Comparison of ENCODE assay signal across 16 cellular contexts in the genomic region with DNA sequence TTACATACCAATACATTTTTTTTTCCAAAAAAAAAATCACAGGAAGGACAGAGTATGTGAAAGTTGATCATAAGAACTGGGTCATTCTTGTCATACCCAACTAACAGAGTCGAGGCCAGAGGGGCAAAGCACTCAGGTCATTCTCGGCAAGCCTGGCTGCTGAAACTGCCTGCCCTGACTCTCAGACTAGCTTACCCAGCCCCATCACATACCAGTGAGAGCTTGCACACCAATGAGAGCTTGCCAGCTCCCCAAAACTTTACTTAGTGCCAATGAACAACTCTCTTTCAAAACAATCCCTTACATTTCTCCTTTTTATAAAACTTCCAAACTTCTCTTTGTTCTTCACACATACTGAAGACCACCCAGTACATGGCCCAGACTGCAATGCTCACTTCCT. TPM values are rescaled to one million over a fixed set of nuclear protein-coding genes. Genes with fewer than 3 reads are reported as not detected.
DNase-seq lines count a peak whose midpoint lies in the region; ATAC-seq lines count a peak whose summit lies in the region.
"Had no signal": no experiment of that assay in that cellular context is flagged by ENCODE, and none has a peak within 500 bp of the region (broad histone marks: within the 10 kb centered on the region; RNA-seq: fewer than 3 reads in every experiment).

No MANE protein-coding gene starts in this region.

- H3K9me3 ChIP-seq in T-helper 17 cell (ENCODE audit: control insufficient read depth, low read length, poor library complexity, severe bottlenecking): no peaks in the 10 kb centered on the region
- H3K9me3 ChIP-seq: prostate gland, uterus had no signal

- H3K4me1 Mint-ChIP-seq in stimulated activated naive CD8-positive, alpha-beta T cell treated with anti-CD3 and anti-CD28 coated beads, Interleukin-15, Interleukin-2, amounts not matched to agents 100 ng/mL and 50 ng/mL, for 24 hours (ENCODE audit: low read depth): peaks cover 52% of the 10 kb centered on the region
- H3K4me1 Mint-ChIP-seq in stimulated activated naive CD8-positive, alpha-beta T cell treated with anti-CD3 and anti-CD28 coated beads, Interleukin-15, amount 100 ng/mL, for 72 hours: peaks cover 51% of the 10 kb centered on the region
- peaks cover 61% of the 10 kb centered on the region for H3K4me1 Mint-ChIP-seq in T-helper 17 cell

- no peak for DNase-seq in stimulated activated naive CD8-positive, alpha-beta T cell treated with anti-CD3 and anti-CD28 coated beads, Interleukin-15, amount 100 ng/mL, for 72 hours
- DNase-seq in T-helper 17 cell (no peak), iris pigment epithelial cell (ENCODE audit: low read depth) (peak; percentile 23), hypothalamus (lab: John Stamatoyannopoulos, UW) (no peak), kidney tubule cell (ENCODE audit: low spot score) (no peak), NCI-H226 (no peak)
- DNase-seq: activated CD4-positive, alpha-beta T cell treated with anti-CD3 and anti-CD28 coated beads, Interleukin-2, amount 50 U/mL, for 48 hours; brain microvascular endothelial cell; GF-D8; NCI-H2171; stimulated activated naive CD4-positive, alpha-beta T cell treated with Interleukin-2 at 50 U/mL for 16 hours; uterus had no signal

- H3K9me3 Mint-ChIP-seq in stimulated activated naive CD8-positive, alpha-beta T cell treated with anti-CD3 and anti-CD28 coated beads, Interleukin-15, Interleukin-2, amounts not matched to agents 100 ng/mL and 50 ng/mL, for 24 hours: no peaks in the 10 kb centered on the region
- H3K9me3 Mint-ChIP-seq in stimulated activated naive CD8-positive, alpha-beta T cell treated with anti-CD3 and anti-CD28 coated beads, Interleukin-15, amount 100 ng/mL, for 72 hours: no peaks in the 10 kb centered on the region
- H3K9me3 Mint-ChIP-seq: nephron had no signal

- peaks cover 24% of the 10 kb centered on the region for H3K36me3 Mint-ChIP-seq in stimulated activated naive CD8-positive, alpha-beta T cell treated with anti-CD3 and anti-CD28 coated beads, Interleukin-15, Interleukin-2, amounts not matched to agents 100 ng/mL and 50 ng/mL, for 24 hours (ENCODE audit: low read depth)
- peaks cover 5% of the 10 kb centered on the region for H3K36me3 Mint-ChIP-seq in T-helper 17 cell (ENCODE audit: low read depth)

- ATAC-seq in stimulated activated naive CD8-positive, alpha-beta T cell treated with anti-CD3 and anti-CD28 coated beads, Interleukin-15, amount 100 ng/mL, for 72 hours: no peak
- ATAC-seq in T-helper 17 cell (no peak), GM18870 (IDR thresholded peaks at IDR 0.05; ENCODE audit: unreplicated experiment) (no peak)

- H3K4me3 Mint-ChIP-seq in stimulated activated naive CD8-positive, alpha-beta T cell treated with anti-CD3 and anti-CD28 coated beads, Interleukin-15, Interleukin-2, amounts not matched to agents 100 ng/mL and 50 ng/mL, for 24 hours: no peak overlapping the region
- no peak overlapping the region for H3K4me3 Mint-ChIP-seq in stimulated activated naive CD8-positive, alpha-beta T cell treated with anti-CD3 and anti-CD28 coated beads, Interleukin-15, amount 100 ng/mL, for 72 hours
- peak overlapping the region; percentile 33 for H3K4me3 Mint-ChIP-seq in T-helper 17 cell
- H3K4me3 Mint-ChIP-seq: nephron had no signal

- no peaks in the 10 kb centered on the region for H3K27me3 Mint-ChIP-seq in stimulated activated naive CD8-positive, alpha-beta T cell treated with anti-CD3 and anti-CD28 coated beads, Interleukin-15, Interleukin-2, amounts not matched to agents 100 ng/mL and 50 ng/mL, for 24 hours
- no peaks in the 10 kb centered on the region for H3K27me3 Mint-ChIP-seq in stimulated activated naive CD8-positive, alpha-beta T cell treated with anti-CD3 and anti-CD28 coated beads, Interleukin-15, amount 100 ng/mL, for 72 hours
- no peaks in the 10 kb centered on the region for H3K27me3 Mint-ChIP-seq in T-helper 17 cell

- H3K27ac Mint-ChIP-seq in stimulated activated naive CD8-positive, alpha-beta T cell treated with anti-CD3 and anti-CD28 coated beads, Interleukin-15, Interleukin-2, amounts not matched to agents 100 ng/mL and 50 ng/mL, for 24 hours: peak overlapping the region; percentile 14
- H3K27ac Mint-ChIP-seq in stimulated activated naive CD8-positive, alpha-beta T cell treated with anti-CD3 and anti-CD28 coated beads, Interleukin-15, amount 100 ng/mL, for 72 hours: peak overlapping the region in 1 of 2 donors; percentile 63
- H3K27ac Mint-ChIP-seq in T-helper 17 cell: peak overlapping the region; percentile 81
- H3K27ac Mint-ChIP-seq: nephron had no signal

RNA-seq across cellular contexts. Expression of a gene that starts 48.9 kb away (rescaled TPM):
- total RNA-seq in T-helper 17 cell: 100 to 1,000 TPM; 114 to 120 TPM
